ENCODE assay signal across 8 cellular contexts in the genomic region with DNA sequence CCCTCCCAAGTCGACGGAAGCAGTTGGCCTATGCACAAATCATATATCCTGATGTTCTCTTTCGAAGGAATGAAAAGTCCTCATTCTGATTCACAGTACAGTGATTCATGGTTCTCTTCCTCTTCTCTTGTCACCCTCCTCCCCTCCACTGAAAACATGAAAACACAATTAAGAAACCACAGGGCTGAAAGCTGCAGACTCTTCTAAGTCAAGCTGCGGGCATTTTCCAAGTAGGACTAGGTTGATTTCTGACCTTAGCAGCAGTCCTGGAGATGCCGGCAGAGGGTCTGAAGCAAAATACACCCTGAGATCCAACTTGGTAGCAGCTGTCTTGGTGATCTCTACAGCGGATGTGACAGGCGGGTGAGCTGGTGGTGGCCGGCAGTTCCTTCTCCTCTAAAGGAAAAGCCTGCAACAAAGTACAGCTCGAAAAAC. TPM values are rescaled to one million over a fixed set of nuclear protein-coding genes. Genes with fewer than 3 reads are reported as not detected.
A peak's percentile ranks its signal among the peaks of the same experiment; 100 is the strongest.
DNase-seq lines count a peak whose midpoint lies in the region; ATAC-seq and TF ChIP-seq lines count a peak whose summit lies in the region.

No MANE protein-coding gene starts in this region.

- TF ChIP-seq CTCF in GM10248 (IDR thresholded peaks at IDR 0.05; ENCODE audit: control extremely low read depth, extremely low read depth, low read depth, missing control alignments) (no peak), type B pancreatic cell (conservative IDR thresholded peaks at IDR 0.05) (no peak)

- no peaks in the 10 kb centered on the region for H3K9me3 Mint-ChIP-seq in central memory CD8-positive, alpha-beta T cell
- no peaks in the 10 kb centered on the region for H3K9me3 Mint-ChIP-seq in natural killer cell treated with Interleukin-12 subunit alpha and Interleukin-12 subunit beta and Interleukin-15 and Interleukin-18, amount 100 ng/mL, for 72 hours
- H3K9me3 Mint-ChIP-seq in type B pancreatic cell: no peaks in the 10 kb centered on the region

- no peak overlapping the region for H3K27ac Mint-ChIP-seq in central memory CD8-positive, alpha-beta T cell (ENCODE audit: low read depth)
- peak overlapping the region; percentile 72 to 90 for H3K27ac Mint-ChIP-seq in natural killer cell treated with Interleukin-12 subunit alpha and Interleukin-12 subunit beta and Interleukin-15 and Interleukin-18, amount 100 ng/mL, for 72 hours
- H3K27ac Mint-ChIP-seq in type B pancreatic cell: no peak overlapping the region

- H3K4me1 Mint-ChIP-seq in central memory CD8-positive, alpha-beta T cell: peaks cover 48% of the 10 kb centered on the region
- H3K4me1 Mint-ChIP-seq in natural killer cell treated with Interleukin-12 subunit alpha and Interleukin-12 subunit beta and Interleukin-15 and Interleukin-18, amount 100 ng/mL, for 72 hours (ENCODE audit: low read depth in 2 of 2): peaks cover 62 to 73% of the 10 kb centered on the region in 2 donors
- peaks cover 20% of the 10 kb centered on the region for H3K4me1 Mint-ChIP-seq in type B pancreatic cell (ENCODE audit: unreplicated experiment)

- CTCF ChIA-PET in GM10248 (lab: Yijun Ruan, JAX): interaction anchor here (0.9 to 1.4 kb wide), 2 partner anchors 21 to 173 kb away, joined by 3 to 4 read pairs; no protein-coding TSS in a partner anchor

- DNase-seq in SIG-M5 treated with dmso at 0.1 percent for 504 hours (lab: John Stamatoyannopoulos, UW; ENCODE audit: unreplicated experiment) (peak; percentile 48), SIG-M5 (lab: John Stamatoyannopoulos, UW) (no peak), LHCN-M2 (ENCODE audit: low read depth) (peak; percentile 87), NCI-H2196 treated with DMSO at 0.1 percent for 48 hours (lab: John Stamatoyannopoulos, UW; ENCODE audit: unreplicated experiment) (no peak), GM10248 (ENCODE audit: extremely low spot score) (no peak), type B pancreatic cell (ENCODE audit: extremely low spot score, unreplicated experiment) (no peak)
- DNase-seq in central memory CD8-positive, alpha-beta T cell (ENCODE audit: low spot score in 2 of 2): no peak
- DNase-seq in natural killer cell treated with Interleukin-12 subunit alpha and Interleukin-12 subunit beta and Interleukin-15 and Interleukin-18, amount 100 ng/mL, for 72 hours (ENCODE audit: low spot score): no peak

- H3K36me3 Mint-ChIP-seq in central memory CD8-positive, alpha-beta T cell (ENCODE audit: insufficient read depth): no peaks in the 10 kb centered on the region
- H3K36me3 Mint-ChIP-seq in natural killer cell treated with Interleukin-12 subunit alpha and Interleukin-12 subunit beta and Interleukin-15 and Interleukin-18, amount 100 ng/mL, for 72 hours: no peaks in the 10 kb centered on the region
- no peaks in the 10 kb centered on the region for H3K36me3 Mint-ChIP-seq in type B pancreatic cell

- peak; percentile 46 for ATAC-seq in central memory CD8-positive, alpha-beta T cell (replicated peaks; ENCODE audit: extremely low read depth, poor library complexity, severe bottlenecking)
- ATAC-seq in natural killer cell treated with Interleukin-12 subunit alpha and Interleukin-12 subunit beta and Interleukin-15 and Interleukin-18, amount 100 ng/mL, for 72 hours: peak; percentile 74 to 75

- H3K4me3 Mint-ChIP-seq in central memory CD8-positive, alpha-beta T cell: peak overlapping the region; percentile 56
- H3K4me3 Mint-ChIP-seq in natural killer cell treated with Interleukin-12 subunit alpha and Interleukin-12 subunit beta and Interleukin-15 and Interleukin-18, amount 100 ng/mL, for 72 hours: peak overlapping the region; percentile 54
- no peak overlapping the region for H3K4me3 Mint-ChIP-seq in type B pancreatic cell

- H3K27me3 Mint-ChIP-seq in central memory CD8-positive, alpha-beta T cell: peaks cover 7% of the 10 kb centered on the region
- H3K27me3 Mint-ChIP-seq in natural killer cell treated with Interleukin-12 subunit alpha and Interleukin-12 subunit beta and Interleukin-15 and Interleukin-18, amount 100 ng/mL, for 72 hours: no peaks in the 10 kb centered on the region
- H3K27me3 Mint-ChIP-seq in type B pancreatic cell: peaks cover 14% of the 10 kb centered on the region

- POLR2A ChIA-PET in GM10248 (lab: Yijun Ruan, JAX): no interaction called here

RNA-seq across cellular contexts. Expression of a gene that starts 6.2 kb away (rescaled TPM):
- total RNA-seq in LHCN-M2 (2014; rRNA removed) (5.1 and 7.2 TPM in 2 replicates), type B pancreatic cell (ENCODE audit: low replicate concordance) (14.1 and 18.2 TPM in 2 replicates)
- polyA plus RNA-seq in LHCN-M2 (2012): 0.01 TPM
- 1 to 10 TPM; 1.8 to 3.5 TPM for total RNA-seq in natural killer cell treated with Interleukin-12 subunit alpha and Interleukin-12 subunit beta and Interleukin-15 and Interleukin-18, amount 100 ng/mL, for 72 hours

Comparison
In these comparisons a context has a peak if more than half of its experiments do, and no peak if none do; other contexts are left out.
1. DNase-seq: peak in SIG-M5 treated with dmso at 0.1 percent for 504 hours (single experiment) and LHCN-M2 (single experiment); none in SIG-M5 (single experiment), central memory CD8-positive, alpha-beta T cell (0 of 2), natural killer cell treated with Interleukin-12 subunit alpha and Interleukin-12 subunit beta and Interleukin-15 and Interleukin-18, amount 100 ng/mL, for 72 hours (single experiment), NCI-H2196 treated with DMSO at 0.1 percent for 48 hours (single experiment), GM10248 (single experiment) and type B pancreatic cell (single experiment).
2. H3K27ac Mint-ChIP-seq: peak in natural killer cell treated with Interleukin-12 subunit alpha and Interleukin-12 subunit beta and Interleukin-15 and Interleukin-18, amount 100 ng/mL, for 72 hours (2 of 2); none in central memory CD8-positive, alpha-beta T cell (single experiment) and type B pancreatic cell (single experiment).